In the genomic region with DNA sequence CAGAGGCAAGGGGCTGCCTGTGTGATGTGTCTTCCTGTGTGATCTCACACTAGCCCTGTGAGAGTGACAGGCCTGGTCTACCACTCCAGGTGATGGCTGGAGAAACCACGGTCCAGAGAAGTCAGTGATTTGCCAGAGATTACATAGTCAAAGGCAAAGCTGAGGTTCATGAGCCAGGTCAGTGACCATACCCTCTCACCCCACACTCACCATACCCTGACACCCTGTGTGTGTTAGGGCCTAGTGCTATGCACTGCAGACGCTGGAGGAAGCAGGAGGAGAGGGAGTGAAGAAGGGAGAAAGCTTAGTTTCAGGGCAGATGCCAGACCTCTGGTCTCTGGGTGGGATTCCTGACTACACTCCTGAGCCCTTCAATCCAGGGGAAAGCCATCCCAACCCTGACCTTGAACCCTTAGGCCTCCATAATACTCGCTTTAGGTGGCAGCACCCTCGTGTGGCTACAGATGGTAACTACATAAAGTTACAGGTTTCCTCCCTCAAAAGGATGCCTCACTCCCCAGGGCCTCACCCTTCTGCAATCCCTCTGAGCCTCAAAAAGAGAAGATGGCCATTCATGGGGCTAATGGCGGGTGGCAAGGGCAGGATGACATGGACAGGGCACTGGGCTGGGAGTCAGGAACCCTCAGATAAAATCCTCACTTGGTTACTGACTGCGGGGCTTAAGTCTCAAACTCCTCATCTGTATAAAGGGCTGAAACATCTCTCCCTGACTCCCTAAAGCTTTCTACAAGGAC, we compare ENCODE assay signal across 1 cellular context.
TF ChIP-seq lines count a peak whose summit lies in the region.

No MANE protein-coding gene starts in this region.

TF ChIP-seq in K562, 482 proteins besides CTCF, POLR2A, EP300 and RAD21 (continued from another document and continues in another):
- TF ChIP-seq, protein P1, sequence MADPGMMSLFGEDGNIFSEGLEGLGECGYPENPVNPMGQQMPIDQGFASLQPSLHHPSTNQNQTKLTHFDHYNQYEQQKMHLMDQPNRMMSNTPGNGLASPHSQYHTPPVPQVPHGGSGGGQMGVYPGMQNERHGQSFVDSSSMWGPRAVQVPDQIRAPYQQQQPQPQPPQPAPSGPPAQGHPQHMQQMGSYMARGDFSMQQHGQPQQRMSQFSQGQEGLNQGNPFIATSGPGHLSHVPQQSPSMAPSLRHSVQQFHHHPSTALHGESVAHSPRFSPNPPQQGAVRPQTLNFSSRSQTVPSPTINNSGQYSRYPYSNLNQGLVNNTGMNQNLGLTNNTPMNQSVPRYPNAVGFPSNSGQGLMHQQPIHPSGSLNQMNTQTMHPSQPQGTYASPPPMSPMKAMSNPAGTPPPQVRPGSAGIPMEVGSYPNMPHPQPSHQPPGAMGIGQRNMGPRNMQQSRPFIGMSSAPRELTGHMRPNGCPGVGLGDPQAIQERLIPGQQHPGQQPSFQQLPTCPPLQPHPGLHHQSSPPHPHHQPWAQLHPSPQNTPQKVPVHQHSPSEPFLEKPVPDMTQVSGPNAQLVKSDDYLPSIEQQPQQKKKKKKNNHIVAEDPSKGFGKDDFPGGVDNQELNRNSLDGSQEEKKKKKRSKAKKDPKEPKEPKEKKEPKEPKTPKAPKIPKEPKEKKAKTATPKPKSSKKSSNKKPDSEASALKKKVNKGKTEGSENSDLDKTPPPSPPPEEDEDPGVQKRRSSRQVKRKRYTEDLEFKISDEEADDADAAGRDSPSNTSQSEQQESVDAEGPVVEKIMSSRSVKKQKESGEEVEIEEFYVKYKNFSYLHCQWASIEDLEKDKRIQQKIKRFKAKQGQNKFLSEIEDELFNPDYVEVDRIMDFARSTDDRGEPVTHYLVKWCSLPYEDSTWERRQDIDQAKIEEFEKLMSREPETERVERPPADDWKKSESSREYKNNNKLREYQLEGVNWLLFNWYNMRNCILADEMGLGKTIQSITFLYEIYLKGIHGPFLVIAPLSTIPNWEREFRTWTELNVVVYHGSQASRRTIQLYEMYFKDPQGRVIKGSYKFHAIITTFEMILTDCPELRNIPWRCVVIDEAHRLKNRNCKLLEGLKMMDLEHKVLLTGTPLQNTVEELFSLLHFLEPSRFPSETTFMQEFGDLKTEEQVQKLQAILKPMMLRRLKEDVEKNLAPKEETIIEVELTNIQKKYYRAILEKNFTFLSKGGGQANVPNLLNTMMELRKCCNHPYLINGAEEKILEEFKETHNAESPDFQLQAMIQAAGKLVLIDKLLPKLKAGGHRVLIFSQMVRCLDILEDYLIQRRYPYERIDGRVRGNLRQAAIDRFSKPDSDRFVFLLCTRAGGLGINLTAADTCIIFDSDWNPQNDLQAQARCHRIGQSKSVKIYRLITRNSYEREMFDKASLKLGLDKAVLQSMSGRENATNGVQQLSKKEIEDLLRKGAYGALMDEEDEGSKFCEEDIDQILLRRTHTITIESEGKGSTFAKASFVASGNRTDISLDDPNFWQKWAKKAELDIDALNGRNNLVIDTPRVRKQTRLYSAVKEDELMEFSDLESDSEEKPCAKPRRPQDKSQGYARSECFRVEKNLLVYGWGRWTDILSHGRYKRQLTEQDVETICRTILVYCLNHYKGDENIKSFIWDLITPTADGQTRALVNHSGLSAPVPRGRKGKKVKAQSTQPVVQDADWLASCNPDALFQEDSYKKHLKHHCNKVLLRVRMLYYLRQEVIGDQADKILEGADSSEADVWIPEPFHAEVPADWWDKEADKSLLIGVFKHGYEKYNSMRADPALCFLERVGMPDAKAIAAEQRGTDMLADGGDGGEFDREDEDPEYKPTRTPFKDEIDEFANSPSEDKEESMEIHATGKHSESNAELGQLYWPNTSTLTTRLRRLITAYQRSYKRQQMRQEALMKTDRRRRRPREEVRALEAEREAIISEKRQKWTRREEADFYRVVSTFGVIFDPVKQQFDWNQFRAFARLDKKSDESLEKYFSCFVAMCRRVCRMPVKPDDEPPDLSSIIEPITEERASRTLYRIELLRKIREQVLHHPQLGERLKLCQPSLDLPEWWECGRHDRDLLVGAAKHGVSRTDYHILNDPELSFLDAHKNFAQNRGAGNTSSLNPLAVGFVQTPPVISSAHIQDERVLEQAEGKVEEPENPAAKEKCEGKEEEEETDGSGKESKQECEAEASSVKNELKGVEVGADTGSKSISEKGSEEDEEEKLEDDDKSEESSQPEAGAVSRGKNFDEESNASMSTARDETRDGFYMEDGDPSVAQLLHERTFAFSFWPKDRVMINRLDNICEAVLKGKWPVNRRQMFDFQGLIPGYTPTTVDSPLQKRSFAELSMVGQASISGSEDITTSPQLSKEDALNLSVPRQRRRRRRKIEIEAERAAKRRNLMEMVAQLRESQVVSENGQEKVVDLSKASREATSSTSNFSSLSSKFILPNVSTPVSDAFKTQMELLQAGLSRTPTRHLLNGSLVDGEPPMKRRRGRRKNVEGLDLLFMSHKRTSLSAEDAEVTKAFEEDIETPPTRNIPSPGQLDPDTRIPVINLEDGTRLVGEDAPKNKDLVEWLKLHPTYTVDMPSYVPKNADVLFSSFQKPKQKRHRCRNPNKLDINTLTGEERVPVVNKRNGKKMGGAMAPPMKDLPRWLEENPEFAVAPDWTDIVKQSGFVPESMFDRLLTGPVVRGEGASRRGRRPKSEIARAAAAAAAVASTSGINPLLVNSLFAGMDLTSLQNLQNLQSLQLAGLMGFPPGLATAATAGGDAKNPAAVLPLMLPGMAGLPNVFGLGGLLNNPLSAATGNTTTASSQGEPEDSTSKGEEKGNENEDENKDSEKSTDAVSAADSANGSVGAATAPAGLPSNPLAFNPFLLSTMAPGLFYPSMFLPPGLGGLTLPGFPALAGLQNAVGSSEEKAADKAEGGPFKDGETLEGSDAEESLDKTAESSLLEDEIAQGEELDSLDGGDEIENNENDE (IDR thresholded peaks at IDR 0.05; ENCODE audit: low read depth, low read length) = no peak
- TF ChIP-seq MCM2 (IDR thresholded peaks at IDR 0.05; ENCODE audit: low read depth) (no peak), BCOR (IDR thresholded peaks at IDR 0.05) (no peak), XRCC3 (IDR thresholded peaks at IDR 0.05) (no peak), TBL1XR1 (IDR thresholded peaks at IDR 0.05; ENCODE audit: low read length in 2 of 2) (no peak), CEBPZ (IDR thresholded peaks at IDR 0.05; ENCODE audit: borderline replicate concordance, low read depth, low read length) (no peak), ZBTB2 (IDR thresholded peaks at IDR 0.05) (no peak), ZNF584 (CRISPR knock-in tag; IDR thresholded peaks at IDR 0.05; ENCODE audit: low read depth) (no peak), SAFB (IDR thresholded peaks at IDR 0.05; ENCODE audit: borderline replicate concordance, low read depth, low read length) (no peak), DMBX1 (CRISPR knock-in tag; IDR thresholded peaks at IDR 0.05; ENCODE audit: borderline replicate concordance) (no peak), NFIX (CRISPR knock-in tag; IDR thresholded peaks at IDR 0.05; ENCODE audit: low read depth) (no peak)
- TF ChIP-seq, protein P2, sequence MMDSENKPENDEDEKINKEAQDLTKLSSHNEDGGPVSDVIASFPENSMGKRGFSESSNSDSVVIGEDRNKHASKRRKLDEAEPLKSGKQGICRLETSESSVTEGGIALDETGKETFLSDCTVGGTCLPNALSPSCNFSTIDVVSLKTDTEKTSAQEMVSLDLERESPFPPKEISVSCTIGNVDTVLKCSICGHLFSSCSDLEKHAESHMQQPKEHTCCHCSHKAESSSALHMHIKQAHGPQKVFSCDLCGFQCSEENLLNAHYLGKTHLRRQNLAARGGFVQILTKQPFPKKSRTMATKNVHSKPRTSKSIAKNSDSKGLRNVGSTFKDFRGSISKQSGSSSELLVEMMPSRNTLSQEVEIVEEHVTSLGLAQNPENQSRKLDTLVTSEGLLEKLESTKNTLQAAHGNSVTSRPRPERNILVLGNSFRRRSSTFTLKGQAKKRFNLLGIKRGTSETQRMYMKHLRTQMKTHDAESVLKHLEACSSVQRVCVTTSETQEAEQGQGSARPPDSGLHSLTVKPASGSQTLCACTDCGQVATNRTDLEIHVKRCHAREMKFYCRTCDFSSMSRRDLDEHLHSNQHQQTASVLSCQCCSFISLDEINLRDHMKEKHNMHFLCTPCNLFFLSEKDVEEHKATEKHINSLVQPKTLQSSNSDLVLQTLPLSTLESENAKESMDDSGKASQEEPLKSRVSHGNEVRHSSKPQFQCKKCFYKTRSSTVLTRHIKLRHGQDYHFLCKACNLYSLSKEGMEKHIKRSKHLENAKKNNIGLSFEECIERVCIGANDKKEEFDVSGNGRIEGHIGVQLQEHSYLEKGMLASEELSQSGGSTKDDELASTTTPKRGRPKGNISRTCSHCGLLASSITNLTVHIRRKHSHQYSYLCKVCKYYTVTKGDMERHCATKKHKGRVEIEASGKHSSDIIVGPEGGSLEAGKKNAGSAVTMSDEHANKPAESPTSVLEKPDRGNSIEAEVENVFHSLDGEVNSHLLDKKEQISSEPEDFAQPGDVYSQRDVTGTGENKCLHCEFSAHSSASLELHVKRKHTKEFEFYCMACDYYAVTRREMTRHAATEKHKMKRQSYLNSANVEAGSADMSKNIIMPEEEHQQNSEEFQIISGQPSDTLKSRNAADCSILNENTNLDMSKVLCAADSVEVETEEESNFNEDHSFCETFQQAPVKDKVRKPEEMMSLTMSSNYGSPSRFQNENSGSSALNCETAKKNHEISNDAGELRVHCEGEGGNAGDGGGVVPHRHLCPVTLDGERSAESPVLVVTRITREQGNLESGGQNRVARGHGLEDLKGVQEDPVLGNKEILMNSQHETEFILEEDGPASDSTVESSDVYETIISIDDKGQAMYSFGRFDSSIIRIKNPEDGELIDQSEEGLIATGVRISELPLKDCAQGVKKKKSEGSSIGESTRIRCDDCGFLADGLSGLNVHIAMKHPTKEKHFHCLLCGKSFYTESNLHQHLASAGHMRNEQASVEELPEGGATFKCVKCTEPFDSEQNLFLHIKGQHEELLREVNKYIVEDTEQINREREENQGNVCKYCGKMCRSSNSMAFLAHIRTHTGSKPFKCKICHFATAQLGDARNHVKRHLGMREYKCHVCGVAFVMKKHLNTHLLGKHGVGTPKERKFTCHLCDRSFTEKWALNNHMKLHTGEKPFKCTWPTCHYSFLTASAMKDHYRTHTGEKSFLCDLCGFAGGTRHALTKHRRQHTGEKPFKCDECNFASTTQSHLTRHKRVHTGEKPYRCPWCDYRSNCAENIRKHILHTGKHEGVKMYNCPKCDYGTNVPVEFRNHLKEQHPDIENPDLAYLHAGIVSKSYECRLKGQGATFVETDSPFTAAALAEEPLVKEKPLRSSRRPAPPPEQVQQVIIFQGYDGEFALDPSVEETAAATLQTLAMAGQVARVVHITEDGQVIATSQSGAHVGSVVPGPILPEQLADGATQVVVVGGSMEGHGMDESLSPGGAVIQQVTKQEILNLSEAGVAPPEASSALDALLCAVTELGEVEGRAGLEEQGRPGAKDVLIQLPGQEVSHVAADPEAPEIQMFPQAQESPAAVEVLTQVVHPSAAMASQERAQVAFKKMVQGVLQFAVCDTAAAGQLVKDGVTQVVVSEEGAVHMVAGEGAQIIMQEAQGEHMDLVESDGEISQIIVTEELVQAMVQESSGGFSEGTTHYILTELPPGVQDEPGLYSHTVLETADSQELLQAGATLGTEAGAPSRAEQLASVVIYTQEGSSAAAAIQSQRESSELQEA (IDR thresholded peaks at IDR 0.05; ENCODE audit: low read depth) = no peak
- TF ChIP-seq, protein P3, sequence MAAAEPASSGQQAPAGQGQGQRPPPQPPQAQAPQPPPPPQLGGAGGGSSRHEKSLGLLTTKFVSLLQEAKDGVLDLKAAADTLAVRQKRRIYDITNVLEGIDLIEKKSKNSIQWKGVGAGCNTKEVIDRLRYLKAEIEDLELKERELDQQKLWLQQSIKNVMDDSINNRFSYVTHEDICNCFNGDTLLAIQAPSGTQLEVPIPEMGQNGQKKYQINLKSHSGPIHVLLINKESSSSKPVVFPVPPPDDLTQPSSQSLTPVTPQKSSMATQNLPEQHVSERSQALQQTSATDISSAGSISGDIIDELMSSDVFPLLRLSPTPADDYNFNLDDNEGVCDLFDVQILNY (CRISPR knock-in tag; IDR thresholded peaks at IDR 0.05) = no peak
- TF ChIP-seq, protein P4, sequence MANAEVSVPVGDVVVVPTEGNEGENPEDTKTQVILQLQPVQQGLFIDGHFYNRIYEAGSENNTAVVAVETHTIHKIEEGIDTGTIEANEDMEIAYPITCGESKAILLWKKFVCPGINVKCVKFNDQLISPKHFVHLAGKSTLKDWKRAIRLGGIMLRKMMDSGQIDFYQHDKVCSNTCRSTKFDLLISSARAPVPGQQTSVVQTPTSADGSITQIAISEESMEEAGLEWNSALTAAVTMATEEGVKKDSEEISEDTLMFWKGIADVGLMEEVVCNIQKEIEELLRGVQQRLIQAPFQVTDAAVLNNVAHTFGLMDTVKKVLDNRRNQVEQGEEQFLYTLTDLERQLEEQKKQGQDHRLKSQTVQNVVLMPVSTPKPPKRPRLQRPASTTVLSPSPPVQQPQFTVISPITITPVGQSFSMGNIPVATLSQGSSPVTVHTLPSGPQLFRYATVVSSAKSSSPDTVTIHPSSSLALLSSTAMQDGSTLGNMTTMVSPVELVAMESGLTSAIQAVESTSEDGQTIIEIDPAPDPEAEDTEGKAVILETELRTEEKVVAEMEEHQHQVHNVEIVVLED (CRISPR knock-in tag; IDR thresholded peaks at IDR 0.05) = no peak
